1 cellular context compared by ENCODE assay signal in the genomic region with DNA sequence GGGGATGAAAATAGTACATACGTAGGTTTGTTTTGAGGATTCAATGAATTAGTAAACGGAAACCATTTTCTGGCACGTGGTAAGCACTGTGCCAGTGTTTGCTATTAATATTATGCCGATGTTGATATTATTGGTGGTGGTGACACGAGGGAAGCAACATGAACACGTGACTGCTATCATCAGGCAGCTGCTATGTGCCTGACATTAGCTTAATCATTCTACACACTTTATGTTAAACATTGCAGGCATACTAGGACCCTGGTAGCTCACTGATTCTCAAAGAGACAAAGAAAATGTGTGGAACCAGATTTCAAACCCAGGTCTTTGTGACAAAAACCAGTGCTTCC.
A peak's percentile ranks its signal among the peaks of the same experiment; 100 is the strongest.
TF ChIP-seq lines count a peak whose summit lies in the region.

No MANE protein-coding gene starts in this region.

TF ChIP-seq in K562, 482 proteins besides CTCF, POLR2A, EP300 and RAD21 (continued from another document):
- TF ChIP-seq THAP12 (CRISPR knock-in tag; IDR thresholded peaks at IDR 0.05) = no peak
- TF ChIP-seq PHTF2 (CRISPR knock-in tag; IDR thresholded peaks at IDR 0.05) = no peak
- 0 out of 4 replicates have a peak, but pooled peaks of 1 of the 2 experiments have one; percentile 0 for TF ChIP-seq ARNT (IDR thresholded peaks at IDR 0.05)
- TF ChIP-seq KAT8 (IDR thresholded peaks at IDR 0.05; ENCODE audit: low read depth) = no peak
- TF ChIP-seq ZNF133 (CRISPR knock-in tag; IDR thresholded peaks at IDR 0.05) = no peak
- TF ChIP-seq BRD9 (IDR thresholded peaks at IDR 0.05; ENCODE audit: low read depth, partially characterized antibody) = peak; percentile 12
- TF ChIP-seq ZNF76 (CRISPR knock-in tag; IDR thresholded peaks at IDR 0.05; ENCODE audit: borderline replicate concordance) = no peak
- no peak for TF ChIP-seq BDP1 (IDR thresholded peaks at IDR 0.05; ENCODE audit: insufficient read depth, insufficient read length)
- no peak for TF ChIP-seq PPARD (CRISPR knock-in tag; IDR thresholded peaks at IDR 0.05)
- TF ChIP-seq, protein P1, sequence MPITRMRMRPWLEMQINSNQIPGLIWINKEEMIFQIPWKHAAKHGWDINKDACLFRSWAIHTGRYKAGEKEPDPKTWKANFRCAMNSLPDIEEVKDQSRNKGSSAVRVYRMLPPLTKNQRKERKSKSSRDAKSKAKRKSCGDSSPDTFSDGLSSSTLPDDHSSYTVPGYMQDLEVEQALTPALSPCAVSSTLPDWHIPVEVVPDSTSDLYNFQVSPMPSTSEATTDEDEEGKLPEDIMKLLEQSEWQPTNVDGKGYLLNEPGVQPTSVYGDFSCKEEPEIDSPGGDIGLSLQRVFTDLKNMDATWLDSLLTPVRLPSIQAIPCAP (CRISPR knock-in tag; IDR thresholded peaks at IDR 0.05; ENCODE audit: borderline replicate concordance) = no peak
- no peak for TF ChIP-seq MTA2 (IDR thresholded peaks at IDR 0.05; ENCODE audit: low read depth)
- no peak for TF ChIP-seq RBM39 (optimal IDR thresholded peaks at IDR 0.05; ENCODE audit: low read depth, low read length)
- no peak; the same call in 1 of the 2 replicates for TF ChIP-seq FOSL1 (tag; conservative IDR thresholded peaks at IDR 0.05)
- no peak for TF ChIP-seq ZNF3 (CRISPR knock-in tag; IDR thresholded peaks at IDR 0.05)
- no peak for TF ChIP-seq ELF2 (CRISPR knock-in tag; IDR thresholded peaks at IDR 0.05)
- no peak for TF ChIP-seq HLTF (IDR thresholded peaks at IDR 0.05)
- TF ChIP-seq ZNF41 (CRISPR knock-in tag; conservative IDR thresholded peaks at IDR 0.05) = no peak
- TF ChIP-seq XRCC3 (IDR thresholded peaks at IDR 0.05) = no peak
- TF ChIP-seq BCOR (IDR thresholded peaks at IDR 0.05) = no peak
